Comparison of ENCODE assay signal across 23 cellular contexts in the genomic region with DNA sequence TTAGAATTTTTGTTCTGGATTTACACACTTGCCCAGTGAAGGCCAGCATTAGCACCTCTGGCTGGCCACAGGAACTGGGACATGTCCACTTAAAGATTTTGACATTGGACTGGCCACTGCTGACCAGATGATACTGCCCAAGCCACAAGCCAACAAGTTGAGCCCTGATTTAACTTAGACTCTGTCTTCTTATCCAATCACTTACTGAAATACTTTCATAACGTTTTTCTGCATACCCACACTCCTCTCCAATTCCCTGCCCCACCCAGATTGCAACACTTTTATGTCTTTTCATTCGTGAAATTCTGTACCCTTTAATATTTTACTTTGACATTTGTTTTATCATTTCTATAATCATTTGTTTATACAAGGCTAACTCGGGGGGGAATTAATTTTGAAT.
DNase-seq lines count a peak whose midpoint lies in the region; ATAC-seq, FAIRE-seq and TF ChIP-seq lines count a peak whose summit lies in the region.
"Had no signal": no experiment of that assay in that cellular context is flagged by ENCODE, and none has a peak within 500 bp of the region (broad histone marks: within the 10 kb centered on the region; RNA-seq: fewer than 3 reads in every experiment).

No MANE protein-coding gene starts in this region.

- TF ChIP-seq CTCF in nephron (IDR thresholded peaks at IDR 0.05; ENCODE audit: unreplicated experiment in 3 of 3) (no peak), coronary artery (IDR thresholded peaks at IDR 0.05) (no peak)

- no peak for FAIRE-seq in RCC 7860 (lab: Jason Lieb, UNC)
- FAIRE-seq: GM12891 had no signal

- H3K4me1 Mint-ChIP-seq in activated naive CD8-positive, alpha-beta T cell treated with anti-CD3 and anti-CD28 coated beads, Interleukin-2, amount 10 ng/mL, durations not matched to agents 7 days and 5 days: peaks cover 56% of the 10 kb centered on the region
- H3K4me1 Mint-ChIP-seq in nephron: peaks cover 19% of the 10 kb centered on the region

- peak overlapping the region; percentile 74 to 86 for H3K27ac Mint-ChIP-seq in activated naive CD4-positive, alpha-beta T cell treated with anti-CD3 and anti-CD28 coated beads, Interleukin-2, amount 50 U/mL, for 72 hours
- H3K27ac Mint-ChIP-seq in activated naive CD8-positive, alpha-beta T cell treated with anti-CD3 and anti-CD28 coated beads, Interleukin-2, amount 10 ng/mL, durations not matched to agents 7 days and 5 days: peak overlapping the region; percentile 65
- H3K27ac Mint-ChIP-seq in nephron: peak overlapping the region in 2 of 3 experiments; percentile 73 to 79
- H3K27ac Mint-ChIP-seq: IgD-negative memory B cell; stimulated activated memory B cell treated with anti-CD40 and anti-IgM and Interleukin-4, amounts not matched to agents 10 μg/mL and 1 μg/mL and 100 μg/mL, for 72 hours had no signal

- POLR2A ChIA-PET in activated naive CD8-positive, alpha-beta T cell treated with anti-CD3 and anti-CD28 coated beads, Interleukin-2, amount 10 ng/mL, durations not matched to agents 7 days and 5 days (lab: Charles Lee): interaction anchor here (1.9 kb wide), 1 partner anchor 52 kb away, joined by 13 read pairs; no protein-coding TSS in a partner anchor

- peaks cover 16 to 35% of the 10 kb centered on the region in 2 donors for H3K9me3 Mint-ChIP-seq in activated naive CD4-positive, alpha-beta T cell treated with anti-CD3 and anti-CD28 coated beads, Interleukin-2, amount 50 U/mL, for 72 hours
- H3K9me3 Mint-ChIP-seq in activated naive CD8-positive, alpha-beta T cell treated with anti-CD3 and anti-CD28 coated beads, Interleukin-2, amount 10 ng/mL, durations not matched to agents 7 days and 5 days: peaks cover 20% of the 10 kb centered on the region
- H3K9me3 Mint-ChIP-seq in nephron: peaks cover 6% of the 10 kb centered on the region
- H3K9me3 Mint-ChIP-seq: stimulated activated memory B cell treated with anti-CD40 and anti-IgM and Interleukin-4, amounts not matched to agents 10 μg/mL and 1 μg/mL and 100 μg/mL, for 72 hours had no signal

- no peak overlapping the region for H3K4me3 ChIP-seq in coronary artery
- H3K4me3 ChIP-seq: ovary, sigmoid colon, tibial artery had no signal

- H3K27me3 Mint-ChIP-seq in activated naive CD8-positive, alpha-beta T cell treated with anti-CD3 and anti-CD28 coated beads, Interleukin-2, amount 10 ng/mL, durations not matched to agents 7 days and 5 days: no peaks in the 10 kb centered on the region
- H3K27me3 Mint-ChIP-seq in nephron (ENCODE audit: low read depth): peaks cover 10% of the 10 kb centered on the region
- H3K27me3 Mint-ChIP-seq: IgD-negative memory B cell; stimulated activated memory B cell treated with anti-CD40 and anti-IgM and Interleukin-4, amounts not matched to agents 10 μg/mL and 1 μg/mL and 100 μg/mL, for 72 hours had no signal

- H3K36me3 Mint-ChIP-seq in activated naive CD4-positive, alpha-beta T cell treated with anti-CD3 and anti-CD28 coated beads, Interleukin-2, amount 50 U/mL, for 72 hours: peaks cover 29 to 69% of the 10 kb centered on the region in 2 donors
- peaks cover 74% of the 10 kb centered on the region for H3K36me3 Mint-ChIP-seq in activated naive CD8-positive, alpha-beta T cell treated with anti-CD3 and anti-CD28 coated beads, Interleukin-2, amount 10 ng/mL, durations not matched to agents 7 days and 5 days
- no peaks in the 10 kb centered on the region for H3K36me3 Mint-ChIP-seq in nephron (ENCODE audit: low read depth)
- H3K36me3 Mint-ChIP-seq: stimulated activated memory B cell treated with anti-CD40 and anti-IgM and Interleukin-4, amounts not matched to agents 10 μg/mL and 1 μg/mL and 100 μg/mL, for 72 hours had no signal

- no peak overlapping the region for H3K27ac ChIP-seq in coronary artery
- H3K27ac ChIP-seq: ovary, sigmoid colon, tibial artery had no signal

- H3K4me3 Mint-ChIP-seq in activated naive CD8-positive, alpha-beta T cell treated with anti-CD3 and anti-CD28 coated beads, Interleukin-2, amount 10 ng/mL, durations not matched to agents 7 days and 5 days: peak overlapping the region; percentile 7
- H3K4me3 Mint-ChIP-seq in nephron: no peak overlapping the region
- H3K4me3 Mint-ChIP-seq: CD14-positive monocyte; stimulated activated memory B cell treated with anti-CD40 and anti-IgM and Interleukin-4, amounts not matched to agents 10 μg/mL and 1 μg/mL and 100 μg/mL, for 72 hours had no signal

- ATAC-seq in activated naive CD4-positive, alpha-beta T cell treated with anti-CD3 and anti-CD28 coated beads, Interleukin-2, amount 50 U/mL, for 72 hours: no peak
- no peak for ATAC-seq in activated naive CD8-positive, alpha-beta T cell treated with anti-CD3 and anti-CD28 coated beads, Interleukin-2, amount 10 ng/mL, durations not matched to agents 7 days and 5 days (ENCODE audit: low read depth)
- ATAC-seq: esophagus mucosa; stimulated activated memory B cell treated with anti-CD40 and anti-IgM and Interleukin-4, amounts not matched to agents 10 μg/mL and 1 μg/mL and 100 μg/mL, for 72 hours had no signal

- no peak for DNase-seq in activated naive CD4-positive, alpha-beta T cell treated with anti-CD3 and anti-CD28 coated beads, Interleukin-2, amount 50 U/mL, for 72 hours (ENCODE audit: low spot score in 2 of 2)
- DNase-seq in activated naive CD4-positive, alpha-beta T cell treated with Interleukin-2 at 50 U/mL for 16 hours: no peak
- DNase-seq in NCI-H226 (peak; percentile 13), RCC 7860 (ENCODE audit: low spot score) (no peak), coronary artery (ENCODE audit: low spot score) (no peak), T-helper 9 cell (no peak)
- DNase-seq in activated naive CD8-positive, alpha-beta T cell treated with anti-CD3 and anti-CD28 coated beads, Interleukin-2, amount 10 ng/mL, durations not matched to agents 7 days and 5 days: no peak
- DNase-seq: anterior cingulate cortex, caudate nucleus, GOT3, kidney glomerular epithelial cell, NCI-H1417, NCI-H524 treated with DMSO at 0.1 percent for 48 hours, ovary, sigmoid colon, SW 1271, tibial artery had no signal
